In the genomic region with DNA sequence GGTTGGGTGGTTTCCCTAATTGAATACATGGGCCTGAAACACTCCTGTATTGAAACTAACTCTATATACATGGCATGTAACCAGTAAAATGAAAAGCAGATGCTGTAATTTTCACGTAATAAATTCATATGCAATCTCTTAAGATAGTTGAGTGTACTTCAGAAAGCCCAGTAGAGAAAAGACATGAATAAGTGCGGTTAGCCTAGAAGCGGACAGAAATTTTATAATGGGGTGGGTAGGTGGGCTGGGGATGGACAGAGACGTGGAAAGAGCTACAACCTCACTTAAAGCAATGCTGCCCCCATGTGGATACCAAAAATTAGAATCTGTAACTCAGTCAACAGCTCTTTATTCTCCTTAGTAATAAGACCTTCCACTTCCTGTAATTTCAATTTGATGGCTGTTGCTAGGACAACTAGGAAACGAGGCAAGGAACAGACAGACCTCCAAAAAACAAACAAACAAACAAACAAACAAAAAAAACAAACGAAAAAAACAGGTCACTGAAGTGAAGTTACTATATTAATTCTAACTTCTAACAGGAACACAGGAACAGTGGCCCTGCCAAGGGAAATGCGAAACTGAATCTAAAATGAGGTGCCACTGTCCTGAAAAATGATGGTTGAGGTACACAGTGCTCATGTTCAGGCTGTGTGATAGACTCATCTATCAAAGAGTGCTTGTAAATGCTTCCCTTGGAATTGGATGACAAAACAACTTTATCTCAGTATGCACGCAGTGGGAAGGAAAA, we compare ENCODE assay signal across 8 cellular contexts.
DNase-seq lines count a peak whose midpoint lies in the region; ATAC-seq and TF ChIP-seq lines count a peak whose summit lies in the region.

No MANE protein-coding gene starts in this region.

- intact Hi-C loops in CD4-positive, alpha-beta memory T cell (cut with micrococcal nuclease), result loop anchor here (2.0 to 10.0 kb wide), 2 partner anchors 283 to 297 kb away; no protein-coding TSS in a partner anchor

- H4K5ac ChIP-seq in H9 (ENCODE audit: insufficient read length, low read depth, low read length), result no peak overlapping the region

- CTCF ChIA-PET in CD4-positive, alpha-beta memory T cell (lab: Charles Lee; ENCODE audit: partially characterized antibody), result interaction anchor here (1.0 to 2.7 kb wide), 5 partner anchors 12 to 318 kb away, joined by 3 to 8 read pairs (median 4); no protein-coding TSS in a partner anchor

- H4K20me1 ChIP-seq in H9 (ENCODE audit: control insufficient read depth, insufficient read depth, insufficient read length), result no peaks in the 10 kb centered on the region

- WGBS in H9 (ENCODE audit: extremely low coverage, insufficient read length, low lambda C conversion rate), result no CpG with 5 or more reads among the region's 8 CpGs

- H3K23me2 ChIP-seq in H9 (ENCODE audit: insufficient read length, low read depth, low read length, poor library complexity, severe bottlenecking), result no peaks in the 10 kb centered on the region

- no peak overlapping the region for H3K9ac ChIP-seq in H9 (ENCODE audit: extremely low read depth, insufficient read length, low read length)

- H3K79me2 ChIP-seq in H9 (ENCODE audit: insufficient read depth, low read length), result no peaks in the 10 kb centered on the region

- no peak overlapping the region for H3K14ac ChIP-seq in H9 (ENCODE audit: insufficient read depth, low read length)

- H3K79me1 ChIP-seq in H9 (ENCODE audit: insufficient read depth, low read depth, low read length, poor library complexity, severe bottlenecking), result no peaks in the 10 kb centered on the region

- no peak overlapping the region for H2BK20ac ChIP-seq in H9 (ENCODE audit: low read depth, low read length, poor library complexity, severe bottlenecking)

- peaks cover 16 to 50% (median 31%) of the 10 kb centered on the region in 4 donors for H3K4me1 Mint-ChIP-seq in CD4-positive, alpha-beta memory T cell
- peaks cover 11 to 14% of the 10 kb centered on the region in 2 experiments for H3K4me1 Mint-ChIP-seq in H9

- no peak overlapping the region for H3K4me3 Mint-ChIP-seq in CD4-positive, alpha-beta memory T cell
- no peak overlapping the region for H3K4me3 Mint-ChIP-seq in H9

- H2BK120ac ChIP-seq in H9 (ENCODE audit: low read depth, low read length, poor library complexity, severe bottlenecking), result no peak overlapping the region

- no peak overlapping the region for H3K23ac ChIP-seq in H9 (ENCODE audit: insufficient read length, low read depth, low read length)

- no peaks in the 10 kb centered on the region for H3K9me3 Mint-ChIP-seq in CD4-positive, alpha-beta memory T cell
- no peaks in the 10 kb centered on the region; a peak in 1 of 5 replicates for H3K9me3 Mint-ChIP-seq in H9

- no peaks in the 10 kb centered on the region for H3K9me3 ChIP-seq in CD4-positive, alpha-beta memory T cell (ENCODE audit: control insufficient read depth in 1 of 2, low read length in 2 of 2)
- no peaks in the 10 kb centered on the region for H3K9me3 ChIP-seq in H9 (ENCODE audit: control insufficient read depth, low read depth, low read length)

- no peak overlapping the region for H2AFZ ChIP-seq in H9 (ENCODE audit: low read length)

- H4K91ac ChIP-seq in H9 (ENCODE audit: insufficient read length, low read depth, low read length), result no peak overlapping the region

- H3K4me3 ChIP-seq in CD4-positive, alpha-beta memory T cell (ENCODE audit: low read length in 2 of 2), result no peak overlapping the region

- no peak overlapping the region for H3K27ac ChIP-seq in CD4-positive, alpha-beta memory T cell (ENCODE audit: low read depth, low read length)
- H3K27ac ChIP-seq in H9 (ENCODE audit: insufficient read length, low read depth, low read length) (no peak overlapping the region), angular gyrus (ENCODE audit: low read depth, low read length) (peak overlapping the region; percentile 69)

- H3K27me3 Mint-ChIP-seq in CD4-positive, alpha-beta memory T cell, result no peaks in the 10 kb centered on the region
- no peaks in the 10 kb centered on the region for H3K27me3 Mint-ChIP-seq in H9 (ENCODE audit: low read depth)

- no peaks in the 10 kb centered on the region for H3K36me3 ChIP-seq in CD4-positive, alpha-beta memory T cell (ENCODE audit: insufficient read depth, low read length)

- no peak overlapping the region for H4K8ac ChIP-seq in H9 (replicated peaks; ENCODE audit: insufficient read length, low read depth, low read length)

- no peak overlapping the region for H2BK15ac ChIP-seq in H9 (ENCODE audit: low read depth, low read length)

- H3K56ac ChIP-seq in H9 (ENCODE audit: insufficient read length, low read depth, low read length), result no peak overlapping the region

- H3K27ac Mint-ChIP-seq in CD4-positive, alpha-beta memory T cell, result peak overlapping the region in 5 of 7 donors; percentile 0 to 50 (median 41)
- H3K27ac Mint-ChIP-seq in H9, result peak overlapping the region in 2 of 3 experiments; percentile 18 to 83; a peak in 2 of 7 replicates

- H3K27me3 ChIP-seq in CD4-positive, alpha-beta memory T cell (ENCODE audit: insufficient read depth, low read length), result no peaks in the 10 kb centered on the region
- no peaks in the 10 kb centered on the region for H3K27me3 ChIP-seq in H9 (ENCODE audit: insufficient read depth, low read length)

- H3K36me3 Mint-ChIP-seq in CD4-positive, alpha-beta memory T cell, result peaks cover 16 to 25% of the 10 kb centered on the region in 2 donors
- peaks cover 3 to 15% (median 12%) of the 10 kb centered on the region in 3 experiments for H3K36me3 Mint-ChIP-seq in H9 (ENCODE audit: insufficient read depth in 1 of 3, low read depth in 3 of 3)

- peak overlapping the region; percentile 26 for H3T11ph ChIP-seq in H9 (ENCODE audit: low read length)

- H3K4me1 ChIP-seq in CD4-positive, alpha-beta memory T cell (ENCODE audit: insufficient read depth, low read length), result no peaks in the 10 kb centered on the region
- H3K4me1 ChIP-seq in H9 (ENCODE audit: insufficient read depth, low read length), result no peaks in the 10 kb centered on the region

- H3K4ac ChIP-seq in H9 (ENCODE audit: low read depth, low read length), result no peak overlapping the region; the same call in 1 of the 2 replicates

- no peak overlapping the region for H3K4me2 ChIP-seq in H9 (ENCODE audit: insufficient read depth, insufficient read length, low read length)

- no peak overlapping the region for H2AK5ac ChIP-seq in H9 (ENCODE audit: insufficient read length, low read length)

- TF ChIP-seq CTCF in H9 (conservative IDR thresholded peaks at IDR 0.05), result peak; percentile 79

- peak in 2 of 5 donors; percentile 9 to 25 for DNase-seq in CD4-positive, alpha-beta memory T cell
- DNase-seq in H9, result peak; percentile 45
- DNase-seq in NCI-H460 (ENCODE audit: extremely low read depth, low read depth), result peak; percentile 44
- peak; percentile 61 for DNase-seq in iPS-NIHi7 (ENCODE audit: extremely low spot score)
- DNase-seq in smooth muscle cell of the brain vasculature (ENCODE audit: low read depth, low spot score), result peak; percentile 54

- H2BK5ac ChIP-seq in H9 (ENCODE audit: insufficient read length, low read length), result no peak overlapping the region

- POLR2A ChIA-PET in CD4-positive, alpha-beta memory T cell (lab: Charles Lee; ENCODE audit: partially characterized antibody), result no interaction called here

- peak overlapping the region; percentile 33 for H3K18ac ChIP-seq in H9 (ENCODE audit: insufficient read length, low read depth, low read length)

- no peak overlapping the region for H2BK12ac ChIP-seq in H9 (ENCODE audit: insufficient read length, low read depth, low read length)

- ATAC-seq in HG02623 (IDR thresholded peaks at IDR 0.05; ENCODE audit: unreplicated experiment) (no peak), GM21515 (IDR thresholded peaks at IDR 0.05; ENCODE audit: unreplicated experiment) (no peak)
